Comparison of ENCODE assay signal across 2 cellular contexts in the genomic region with DNA sequence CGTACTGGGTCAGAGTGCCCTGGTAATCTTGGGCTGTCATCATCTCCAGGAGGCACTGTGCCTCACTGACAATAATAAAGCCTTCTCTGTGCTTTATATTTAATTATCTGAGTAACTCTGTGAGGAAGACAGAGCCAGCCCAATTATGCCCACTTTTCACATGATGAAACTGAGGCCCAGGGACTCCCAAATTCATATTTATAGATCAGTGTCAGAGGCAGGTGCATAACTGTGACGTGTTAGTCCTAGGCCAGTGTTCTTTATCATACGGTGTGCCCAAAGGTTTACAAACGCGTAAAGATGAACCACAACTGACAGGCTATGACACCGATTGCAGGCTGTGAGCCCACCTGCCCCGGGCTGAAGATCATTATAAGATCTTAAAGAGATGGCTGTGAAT.
TF ChIP-seq lines count a peak whose summit lies in the region.

No MANE protein-coding gene starts in this region.

TF ChIP-seq in HepG2, 621 proteins besides CTCF, POLR2A, EP300 and RAD21 (continued from another document):
- TF ChIP-seq PBX3 (CRISPR knock-in tag; IDR thresholded peaks at IDR 0.05; ENCODE audit: borderline replicate concordance) (no peak), ZBTB42 (CRISPR knock-in tag; IDR thresholded peaks at IDR 0.05) (no peak), ZNF660 (CRISPR knock-in tag; IDR thresholded peaks at IDR 0.05; ENCODE audit: borderline replicate concordance, low read depth) (no peak)
TF ChIP-seq in HepG2: peak in this region for 1.

TF ChIP-seq in K562, 482 proteins besides CTCF, POLR2A, EP300 and RAD21 (continued from another document):
- TF ChIP-seq MYC (IDR thresholded peaks at IDR 0.05; ENCODE audit: low read depth, low read length) (no peak), MYC (CRISPR knock-in tag; IDR thresholded peaks at IDR 0.05; ENCODE audit: borderline replicate concordance, low read depth) (no peak)
TF ChIP-seq in K562: peak in this region for 1.
